Comparison of ENCODE assay signal across 17 cellular contexts in the genomic region with DNA sequence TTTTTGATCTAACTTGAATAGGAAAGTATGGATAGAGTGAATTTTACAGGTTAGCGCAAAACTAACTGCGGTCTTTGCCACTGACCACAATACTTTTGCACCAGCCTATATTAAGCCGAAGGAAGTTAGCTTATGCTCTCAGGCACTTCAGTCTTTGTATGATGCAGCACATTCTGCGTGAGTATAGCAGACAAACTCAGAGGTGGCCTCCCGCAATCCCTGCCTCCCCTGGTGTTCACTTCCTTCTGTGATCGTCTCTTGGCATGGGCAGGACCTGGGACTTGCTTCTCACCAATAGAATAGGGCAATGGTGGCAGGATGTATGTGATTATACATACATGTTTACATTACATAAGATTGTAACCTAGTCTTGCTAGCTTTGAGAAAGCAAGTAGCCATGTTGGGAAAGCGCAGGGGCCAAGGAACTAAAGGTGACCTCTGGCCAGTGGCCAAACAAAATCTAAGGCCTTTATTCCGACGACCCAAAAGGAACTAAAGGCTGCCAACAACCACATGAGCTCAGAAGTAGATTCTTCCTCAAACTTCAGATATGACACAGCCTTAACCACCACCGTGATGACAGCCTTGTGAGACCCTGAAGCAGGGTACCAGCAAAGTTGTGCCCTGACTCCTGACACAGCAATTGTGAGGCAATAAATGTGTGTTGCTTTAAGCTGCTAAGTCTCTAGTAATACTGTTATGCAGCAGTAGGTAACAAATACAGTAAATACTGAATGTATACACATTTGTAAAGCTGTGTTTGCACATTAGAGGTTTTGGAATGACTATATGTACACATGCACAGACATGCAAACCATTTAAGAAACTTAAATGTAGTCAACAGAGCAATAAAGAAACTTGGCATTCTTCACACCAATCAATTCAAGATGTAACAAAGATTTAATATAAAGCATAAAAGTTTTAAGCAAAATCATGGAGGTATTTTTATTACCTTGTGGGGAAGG. TPM values are rescaled to one million over a fixed set of nuclear protein-coding genes. Genes with fewer than 3 reads are reported as not detected.
A peak's percentile ranks its signal among the peaks of the same experiment; 100 is the strongest.
DNase-seq lines count a peak whose midpoint lies in the region; ATAC-seq, FAIRE-seq and TF ChIP-seq lines count a peak whose summit lies in the region.
"Had no signal": no experiment of that assay in that cellular context is flagged by ENCODE, and none has a peak within 500 bp of the region (broad histone marks: within the 10 kb centered on the region; RNA-seq: fewer than 3 reads in every experiment).

No MANE protein-coding gene starts in this region.

- no peak overlapping the region for H3K9ac ChIP-seq in astrocyte (ENCODE audit: low read length)

- POLR2A ChIA-PET in CD8-positive, alpha-beta T cell (lab: Charles Lee), result no interaction called here

- peak overlapping the region; percentile 68 for H3K27ac Mint-ChIP-seq in CD8-positive, alpha-beta T cell
- H3K27ac Mint-ChIP-seq in astrocyte (ENCODE audit: unreplicated experiment), result peak overlapping the region; percentile 60
- H3K27ac Mint-ChIP-seq in activated T-helper 1 cell treated with anti-CD3 and anti-CD28 coated beads, Interleukin-12 subunit alpha, Interleukin-12 subunit beta, Interleukin-2, Interleukin-4 antibody, amounts not matched to agents 30 ng/mL and 10 ng/mL and 1 ng/mL, durations not matched to agents 14 hours and 24 hours and 36 hours, result no peak overlapping the region

- H3K79me2 ChIP-seq in astrocyte (ENCODE audit: insufficient read depth, low read length), result no peaks in the 10 kb centered on the region

- ATAC-seq in CD8-positive, alpha-beta T cell, result no peak
- no peak for ATAC-seq in Right ventricle myocardium superior (ENCODE audit: poor library complexity)

- intact Hi-C loops in CD8-positive, alpha-beta T cell (cut with DNase I, micrococcal nuclease), result no loop called here
- intact Hi-C loops in Right ventricle myocardium superior (cut with DNase I), result no loop called here
- intact Hi-C loops in activated T-helper 1 cell treated with anti-CD3 and anti-CD28 coated beads, Interleukin-12 subunit alpha, Interleukin-12 subunit beta, Interleukin-2, Interleukin-4 antibody, amounts not matched to agents 30 ng/mL and 10 ng/mL and 1 ng/mL, durations not matched to agents 14 hours and 24 hours and 36 hours (cut with micrococcal nuclease), result no loop called here

- CTCF ChIA-PET in CD8-positive, alpha-beta T cell (lab: Charles Lee), result no interaction called here

- peaks cover 10% of the 10 kb centered on the region for H4K20me1 ChIP-seq in astrocyte (ENCODE audit: insufficient read depth, low read length)

- H3K4me1 Mint-ChIP-seq in CD8-positive, alpha-beta T cell (ENCODE audit: low read depth), result peaks cover 2% of the 10 kb centered on the region
- H3K4me1 Mint-ChIP-seq in astrocyte (ENCODE audit: low read depth, unreplicated experiment), result peaks cover 21% of the 10 kb centered on the region
- H3K4me1 Mint-ChIP-seq in activated T-helper 1 cell treated with anti-CD3 and anti-CD28 coated beads, Interleukin-12 subunit alpha, Interleukin-12 subunit beta, Interleukin-2, Interleukin-4 antibody, amounts not matched to agents 30 ng/mL and 10 ng/mL and 1 ng/mL, durations not matched to agents 14 hours and 24 hours and 36 hours (ENCODE audit: low read depth), result no peaks in the 10 kb centered on the region

- H3K27me3 Mint-ChIP-seq in CD8-positive, alpha-beta T cell (ENCODE audit: low read depth), result no peaks in the 10 kb centered on the region
- no peaks in the 10 kb centered on the region for H3K27me3 Mint-ChIP-seq in astrocyte (ENCODE audit: low read depth, unreplicated experiment)
- H3K27me3 Mint-ChIP-seq in activated T-helper 1 cell treated with anti-CD3 and anti-CD28 coated beads, Interleukin-12 subunit alpha, Interleukin-12 subunit beta, Interleukin-2, Interleukin-4 antibody, amounts not matched to agents 30 ng/mL and 10 ng/mL and 1 ng/mL, durations not matched to agents 14 hours and 24 hours and 36 hours (ENCODE audit: insufficient read depth), result no peaks in the 10 kb centered on the region

- H2AFZ ChIP-seq in astrocyte (ENCODE audit: low read depth, low read length), result no peak overlapping the region

- no peaks in the 10 kb centered on the region for H3K9me3 ChIP-seq in CD8-positive, alpha-beta T cell (ENCODE audit: low read length)
- H3K9me3 ChIP-seq in astrocyte (ENCODE audit: insufficient read depth, low read depth, low read length) (no peaks in the 10 kb centered on the region), BE2C (no peaks in the 10 kb centered on the region)
- H3K9me3 ChIP-seq: SJSA1 had no signal

- H3K4me3 ChIP-seq in CD8-positive, alpha-beta T cell (ENCODE audit: low read depth, low read length), result no peak overlapping the region
- H3K4me3 ChIP-seq in HL-60 (replicated peaks; ENCODE audit: insufficient read depth, low read length) (no peak overlapping the region), astrocyte (ENCODE audit: insufficient read depth, low read depth, low read length) (no peak overlapping the region), epithelial cell of esophagus (ENCODE audit: low read length) (no peak overlapping the region), BE2C (ENCODE audit: low read depth, low read length) (no peak overlapping the region)
- H3K4me3 ChIP-seq: SJSA1 had no signal

- no peaks in the 10 kb centered on the region for H3K4me1 ChIP-seq in CD8-positive, alpha-beta T cell (ENCODE audit: insufficient read depth, low read length)
- H3K4me1 ChIP-seq in astrocyte (ENCODE audit: insufficient read depth, low read length), result no peaks in the 10 kb centered on the region
- H3K4me1 ChIP-seq in BE2C, result no peaks in the 10 kb centered on the region
- H3K4me1 ChIP-seq: SJSA1 had no signal

- H3K27me3 ChIP-seq in CD8-positive, alpha-beta T cell (ENCODE audit: insufficient read depth, low read length), result no peaks in the 10 kb centered on the region
- H3K27me3 ChIP-seq in HL-60 (ENCODE audit: insufficient read depth, poor library complexity, severe bottlenecking), result no peaks in the 10 kb centered on the region
- peaks cover 2% of the 10 kb centered on the region for H3K27me3 ChIP-seq in astrocyte (ENCODE audit: insufficient read depth, low read length)
- H3K27me3 ChIP-seq in BE2C, result no peaks in the 10 kb centered on the region

- H3K36me3 ChIP-seq in CD8-positive, alpha-beta T cell (ENCODE audit: insufficient read depth, low read length), result no peaks in the 10 kb centered on the region
- no peaks in the 10 kb centered on the region for H3K36me3 ChIP-seq in astrocyte (ENCODE audit: insufficient read depth, low read length)
- H3K36me3 ChIP-seq in BE2C, result no peaks in the 10 kb centered on the region
- H3K36me3 ChIP-seq: SJSA1 had no signal

- no peaks in the 10 kb centered on the region for H3K9me3 Mint-ChIP-seq in CD8-positive, alpha-beta T cell
- H3K9me3 Mint-ChIP-seq in astrocyte (ENCODE audit: unreplicated experiment), result no peaks in the 10 kb centered on the region
- no peaks in the 10 kb centered on the region for H3K9me3 Mint-ChIP-seq in activated T-helper 1 cell treated with anti-CD3 and anti-CD28 coated beads, Interleukin-12 subunit alpha, Interleukin-12 subunit beta, Interleukin-2, Interleukin-4 antibody, amounts not matched to agents 30 ng/mL and 10 ng/mL and 1 ng/mL, durations not matched to agents 14 hours and 24 hours and 36 hours

- H3K36me3 Mint-ChIP-seq in CD8-positive, alpha-beta T cell, result no peaks in the 10 kb centered on the region
- peaks cover 4% of the 10 kb centered on the region for H3K36me3 Mint-ChIP-seq in astrocyte (ENCODE audit: low read depth, unreplicated experiment)
- H3K36me3 Mint-ChIP-seq in activated T-helper 1 cell treated with anti-CD3 and anti-CD28 coated beads, Interleukin-12 subunit alpha, Interleukin-12 subunit beta, Interleukin-2, Interleukin-4 antibody, amounts not matched to agents 30 ng/mL and 10 ng/mL and 1 ng/mL, durations not matched to agents 14 hours and 24 hours and 36 hours (ENCODE audit: low read depth), result no peaks in the 10 kb centered on the region

- TF ChIP-seq CTCF in CD8-positive, alpha-beta T cell (IDR thresholded peaks at IDR 0.05), result no peak
- TF ChIP-seq CTCF in HL-60 (IDR thresholded peaks at IDR 0.05; ENCODE audit: insufficient read depth, low read length) (no peak), astrocyte (IDR thresholded peaks at IDR 0.05; ENCODE audit: insufficient read depth, low read depth, low read length) (no peak), epithelial cell of esophagus (IDR thresholded peaks at IDR 0.05; ENCODE audit: insufficient read depth, low read depth, low read length, missing control alignments) (no peak), BE2C (IDR thresholded peaks at IDR 0.05; ENCODE audit: low read depth, low read length) (no peak)

- FAIRE-seq in astrocyte (lab: Jason Lieb, UNC), result no peak

- no peak overlapping the region for H3K4me3 Mint-ChIP-seq in CD8-positive, alpha-beta T cell
- no peak overlapping the region for H3K4me3 Mint-ChIP-seq in astrocyte (ENCODE audit: unreplicated experiment)
- no peak overlapping the region for H3K4me3 Mint-ChIP-seq in activated T-helper 1 cell treated with anti-CD3 and anti-CD28 coated beads, Interleukin-12 subunit alpha, Interleukin-12 subunit beta, Interleukin-2, Interleukin-4 antibody, amounts not matched to agents 30 ng/mL and 10 ng/mL and 1 ng/mL, durations not matched to agents 14 hours and 24 hours and 36 hours

- H3K27ac ChIP-seq in CD8-positive, alpha-beta T cell (ENCODE audit: low read depth, low read length), result no peak overlapping the region
- H3K27ac ChIP-seq in HL-60 (replicated peaks), result no peak overlapping the region
- no peak overlapping the region for H3K27ac ChIP-seq in astrocyte (ENCODE audit: low read depth, low read length)
- H3K27ac ChIP-seq: RWPE1, SJSA1 had no signal

- DNase-seq in CD8-positive, alpha-beta T cell, result no peak
- DNase-seq in HL-60 (ENCODE audit: low read depth in 1 of 2, low spot score in 1 of 2) (peak; percentile 5 to 60), astrocyte (ENCODE audit: low read depth) (no peak), epithelial cell of esophagus (ENCODE audit: low read depth) (peak; percentile 47), BE2C (no peak), Right ventricle myocardium superior (no peak)
- DNase-seq in activated T-helper 1 cell treated with anti-CD3 and anti-CD28 coated beads, Interleukin-12 subunit alpha, Interleukin-12 subunit beta, Interleukin-2, Interleukin-4 antibody, amounts not matched to agents 30 ng/mL and 10 ng/mL and 1 ng/mL, durations not matched to agents 14 hours and 24 hours and 36 hours (ENCODE audit: low spot score), result no peak
- DNase-seq: H7, Karpas-422, NCI-H146, NCI-H2081 treated with DMSO at 0.1 percent for 48 hours, NCI-H524, OCI-M1 had no signal

- H3K4me2 ChIP-seq in astrocyte (ENCODE audit: low read length), result no peak overlapping the region

RNA-seq across cellular contexts. Expression of a gene that starts 10.6 kb away (rescaled TPM):
- total RNA-seq in CD8-positive, alpha-beta T cell, result not detected
- total RNA-seq in astrocyte (2.4 and 2.6 TPM in 2 replicates), Right ventricle myocardium superior (3.3 TPM)
- polyA plus RNA-seq in BE2C (2012; ENCODE audit: insufficient read depth, insufficient read length, low read depth), result 0.85 TPM
- total RNA-seq in activated T-helper 1 cell treated with anti-CD3 and anti-CD28 coated beads, Interleukin-12 subunit alpha, Interleukin-12 subunit beta, Interleukin-2, Interleukin-4 antibody, amounts not matched to agents 30 ng/mL and 10 ng/mL and 1 ng/mL, durations not matched to agents 14 hours and 24 hours and 36 hours, result 0.27 and 0.44 TPM in 2 replicates
- total RNA-seq: H7, SJSA1 had no signal
- polyA plus RNA-seq: AG04450, BJ had no signal

RNA-seq across cellular contexts. Expression of a gene that starts 59.3 kb away (rescaled TPM):
- not detected for total RNA-seq in CD8-positive, alpha-beta T cell
- total RNA-seq in astrocyte, result 2.6 and 3.0 TPM in 2 replicates
- not detected for polyA plus RNA-seq in BE2C (2012; ENCODE audit: insufficient read depth, insufficient read length, low read depth)
- total RNA-seq in Right ventricle myocardium superior, result 0.86 TPM
- not detected in 2 replicates for total RNA-seq in activated T-helper 1 cell treated with anti-CD3 and anti-CD28 coated beads, Interleukin-12 subunit alpha, Interleukin-12 subunit beta, Interleukin-2, Interleukin-4 antibody, amounts not matched to agents 30 ng/mL and 10 ng/mL and 1 ng/mL, durations not matched to agents 14 hours and 24 hours and 36 hours
- total RNA-seq: SJSA1 had no signal
- polyA plus RNA-seq: BJ had no signal

Comparison
In these comparisons a context has a peak if more than half of its experiments do, and no peak if none do; other contexts are left out.
1. DNase-seq: peak in HL-60 (2 of 2) and epithelial cell of esophagus (single experiment); none in CD8-positive, alpha-beta T cell (0 of 7), astrocyte (single experiment), BE2C (single experiment), Right ventricle myocardium superior (single experiment) and activated T-helper 1 cell treated with anti-CD3 and anti-CD28 coated beads, Interleukin-12 subunit alpha, Interleukin-12 subunit beta, Interleukin-2, Interleukin-4 antibody, amounts not matched to agents 30 ng/mL and 10 ng/mL and 1 ng/mL, durations not matched to agents 14 hours and 24 hours and 36 hours (single experiment).